ENCODE assay signal across 8 cellular contexts in genomic region chr21:45136927-45137611, GRCh38.
A peak's percentile ranks its signal among the peaks of the same experiment; 100 is the strongest.
DNase-seq lines count a peak whose midpoint lies in the region; ATAC-seq, FAIRE-seq and TF ChIP-seq lines count a peak whose summit lies in the region.

No MANE protein-coding gene starts in this region.

- H3K36me3 ChIP-seq in small intestine (ENCODE audit: control insufficient read depth in 2 of 2, insufficient read depth in 2 of 2, low read length in 2 of 2) = no peaks in the 10 kb centered on the region

- CTCF ChIA-PET in GM10248 (lab: Yijun Ruan, JAX) = interaction anchor here (0.7 to 9.4 kb wide), 57 partner anchors 8 to 744 kb away, joined by 3 to 313 read pairs (median 5); partner anchors contain the start of genes ADARB1, POFUT2, PTTG1IP and SLX9

- no peak overlapping the region for H3K4me3 ChIP-seq in astrocyte of the spinal cord (ENCODE audit: low read depth, low read length)
- no peak overlapping the region for H3K4me3 ChIP-seq in small intestine (ENCODE audit: low read depth in 1 of 2, low read length in 2 of 2)

- peak; percentile 90 for TF ChIP-seq CTCF in GM10248 (IDR thresholded peaks at IDR 0.05; ENCODE audit: control extremely low read depth, extremely low read depth, low read depth, missing control alignments)
- TF ChIP-seq CTCF in astrocyte of the spinal cord (IDR thresholded peaks at IDR 0.05; ENCODE audit: low read depth, low read length) = peak; percentile 93

- no peak overlapping the region for H3K27ac ChIP-seq in small intestine (ENCODE audit: low read depth in 1 of 2, low read length in 1 of 2)

- DNase-seq in GM10248 (ENCODE audit: extremely low spot score) = peak; percentile 80
- DNase-seq in NCI-H128 (lab: John Stamatoyannopoulos, UW; ENCODE audit: unreplicated experiment) = peak; percentile 34
- peak in 3 of 5 experiments; percentile 39 to 57 (median 54) for DNase-seq in T-helper 2 cell
- peak; percentile 91 for DNase-seq in astrocyte of the spinal cord (ENCODE audit: low read depth, low spot score)
- DNase-seq in hypothalamus (lab: John Stamatoyannopoulos, UW) = peak in 43 of 51 donors; percentile 14 to 80 (median 52)
- DNase-seq in small intestine = peak; percentile 84

- H3K4me1 ChIP-seq in small intestine (ENCODE audit: control insufficient read depth in 2 of 2, insufficient read depth in 1 of 2, low read depth in 1 of 2, low read length in 1 of 2) = peaks cover 0 to 6% of the 10 kb centered on the region in 2 donors

- no peaks in the 10 kb centered on the region for H3K27me3 ChIP-seq in small intestine (ENCODE audit: control insufficient read depth in 2 of 2, insufficient read depth in 2 of 2, low read length in 2 of 2)

- in situ Hi-C loops in astrocyte of the spinal cord (cut with HindIII; ENCODE audit: low sequenced_read_pairs) = no loop called here

- 27 to 42% (median 36%) methylated on average over 11 of the region's 11 CpGs for WGBS in small intestine, 3 donors

- no peaks in the 10 kb centered on the region for H3K9me3 ChIP-seq in small intestine (ENCODE audit: control insufficient read depth, low read depth)

- no peak for FAIRE-seq in small intestine (lab: Jason Lieb, UNC)

- POLR2A ChIA-PET in GM10248 (lab: Yijun Ruan, JAX) = no interaction called here

- ATAC-seq in HG02885 (IDR thresholded peaks at IDR 0.05; ENCODE audit: poor library complexity, unreplicated experiment) (no peak), GM19397 (IDR thresholded peaks at IDR 0.05; ENCODE audit: unreplicated experiment) (no peak)

Comparison
In these comparisons a context has a peak if more than half of its experiments do, and no peak if none do; other contexts are left out.
1. DNase-seq: peak in every context shown above with its lines; median percentile 91 in astrocyte of the spinal cord; 84 in small intestine; 80 in GM10248; 54 in T-helper 2 cell; 52 in hypothalamus; 34 in NCI-H128.